ENCODE assay signal across 1 cellular context in the genomic region with DNA sequence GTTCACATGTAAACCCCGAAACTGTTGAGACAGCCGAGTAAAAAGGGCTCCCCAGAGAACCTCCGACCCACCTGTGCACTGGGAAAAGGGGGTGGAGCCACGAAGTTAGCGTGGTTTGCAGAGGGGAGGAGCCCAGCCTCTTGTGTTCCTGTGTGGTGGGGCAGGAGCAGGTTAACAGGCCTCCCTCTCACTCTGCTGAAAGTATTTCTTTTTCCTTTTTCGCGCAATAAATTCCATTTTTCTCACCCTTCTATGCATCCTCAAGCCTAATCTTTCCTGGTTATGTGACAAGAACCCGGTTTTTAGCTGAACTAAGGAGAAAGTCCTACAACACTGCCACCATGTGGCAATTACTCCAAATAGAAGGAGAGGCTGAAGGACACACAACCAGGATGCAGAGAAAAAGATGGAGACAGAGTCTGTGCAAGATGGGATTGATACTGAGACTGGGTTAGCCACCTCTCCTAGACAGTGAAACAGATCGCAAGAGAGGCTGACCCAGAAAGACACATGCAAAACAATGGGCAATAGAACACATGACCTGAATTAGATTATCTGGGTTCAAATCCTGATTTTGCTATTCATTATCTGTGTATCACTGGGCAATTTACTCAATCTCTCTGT.
TF ChIP-seq lines count a peak whose summit lies in the region.

No MANE protein-coding gene starts in this region.

TF ChIP-seq in HepG2, 621 proteins besides CTCF, POLR2A, EP300 and RAD21 (continued from another document and continues in another):
- TF ChIP-seq, protein P1, sequence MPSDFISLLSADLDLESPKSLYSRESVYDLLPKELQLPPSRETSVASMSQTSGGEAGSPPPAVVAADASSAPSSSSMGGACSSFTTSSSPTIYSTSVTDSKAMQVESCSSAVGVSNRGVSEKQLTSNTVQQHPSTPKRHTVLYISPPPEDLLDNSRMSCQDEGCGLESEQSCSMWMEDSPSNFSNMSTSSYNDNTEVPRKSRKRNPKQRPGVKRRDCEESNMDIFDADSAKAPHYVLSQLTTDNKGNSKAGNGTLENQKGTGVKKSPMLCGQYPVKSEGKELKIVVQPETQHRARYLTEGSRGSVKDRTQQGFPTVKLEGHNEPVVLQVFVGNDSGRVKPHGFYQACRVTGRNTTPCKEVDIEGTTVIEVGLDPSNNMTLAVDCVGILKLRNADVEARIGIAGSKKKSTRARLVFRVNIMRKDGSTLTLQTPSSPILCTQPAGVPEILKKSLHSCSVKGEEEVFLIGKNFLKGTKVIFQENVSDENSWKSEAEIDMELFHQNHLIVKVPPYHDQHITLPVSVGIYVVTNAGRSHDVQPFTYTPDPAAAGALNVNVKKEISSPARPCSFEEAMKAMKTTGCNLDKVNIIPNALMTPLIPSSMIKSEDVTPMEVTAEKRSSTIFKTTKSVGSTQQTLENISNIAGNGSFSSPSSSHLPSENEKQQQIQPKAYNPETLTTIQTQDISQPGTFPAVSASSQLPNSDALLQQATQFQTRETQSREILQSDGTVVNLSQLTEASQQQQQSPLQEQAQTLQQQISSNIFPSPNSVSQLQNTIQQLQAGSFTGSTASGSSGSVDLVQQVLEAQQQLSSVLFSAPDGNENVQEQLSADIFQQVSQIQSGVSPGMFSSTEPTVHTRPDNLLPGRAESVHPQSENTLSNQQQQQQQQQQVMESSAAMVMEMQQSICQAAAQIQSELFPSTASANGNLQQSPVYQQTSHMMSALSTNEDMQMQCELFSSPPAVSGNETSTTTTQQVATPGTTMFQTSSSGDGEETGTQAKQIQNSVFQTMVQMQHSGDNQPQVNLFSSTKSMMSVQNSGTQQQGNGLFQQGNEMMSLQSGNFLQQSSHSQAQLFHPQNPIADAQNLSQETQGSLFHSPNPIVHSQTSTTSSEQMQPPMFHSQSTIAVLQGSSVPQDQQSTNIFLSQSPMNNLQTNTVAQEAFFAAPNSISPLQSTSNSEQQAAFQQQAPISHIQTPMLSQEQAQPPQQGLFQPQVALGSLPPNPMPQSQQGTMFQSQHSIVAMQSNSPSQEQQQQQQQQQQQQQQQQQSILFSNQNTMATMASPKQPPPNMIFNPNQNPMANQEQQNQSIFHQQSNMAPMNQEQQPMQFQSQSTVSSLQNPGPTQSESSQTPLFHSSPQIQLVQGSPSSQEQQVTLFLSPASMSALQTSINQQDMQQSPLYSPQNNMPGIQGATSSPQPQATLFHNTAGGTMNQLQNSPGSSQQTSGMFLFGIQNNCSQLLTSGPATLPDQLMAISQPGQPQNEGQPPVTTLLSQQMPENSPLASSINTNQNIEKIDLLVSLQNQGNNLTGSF (CRISPR knock-in tag; IDR thresholded peaks at IDR 0.05): no peak
- TF ChIP-seq, protein P2, sequence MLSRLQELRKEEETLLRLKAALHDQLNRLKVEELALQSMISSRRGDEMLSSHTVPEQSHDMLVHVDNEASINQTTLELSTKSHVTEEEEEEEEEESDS (CRISPR knock-in tag; IDR thresholded peaks at IDR 0.05; ENCODE audit: borderline replicate concordance): no peak
- no peak for TF ChIP-seq NFATC3 (CRISPR knock-in tag; IDR thresholded peaks at IDR 0.05)
- peak; percentile 53; the same call in 1 of the 2 replicates for TF ChIP-seq ZNF747 (CRISPR knock-in tag; IDR thresholded peaks at IDR 0.05; ENCODE audit: borderline replicate concordance)
- no peak for TF ChIP-seq CBX1 (IDR thresholded peaks at IDR 0.05; ENCODE audit: low read depth)
- no peak for TF ChIP-seq NFE2 (CRISPR knock-in tag; IDR thresholded peaks at IDR 0.05)
- peak; percentile 56; the same call in 1 of the 2 replicates for TF ChIP-seq SMAD3 (CRISPR knock-in tag; IDR thresholded peaks at IDR 0.05)
- TF ChIP-seq, protein P3, sequence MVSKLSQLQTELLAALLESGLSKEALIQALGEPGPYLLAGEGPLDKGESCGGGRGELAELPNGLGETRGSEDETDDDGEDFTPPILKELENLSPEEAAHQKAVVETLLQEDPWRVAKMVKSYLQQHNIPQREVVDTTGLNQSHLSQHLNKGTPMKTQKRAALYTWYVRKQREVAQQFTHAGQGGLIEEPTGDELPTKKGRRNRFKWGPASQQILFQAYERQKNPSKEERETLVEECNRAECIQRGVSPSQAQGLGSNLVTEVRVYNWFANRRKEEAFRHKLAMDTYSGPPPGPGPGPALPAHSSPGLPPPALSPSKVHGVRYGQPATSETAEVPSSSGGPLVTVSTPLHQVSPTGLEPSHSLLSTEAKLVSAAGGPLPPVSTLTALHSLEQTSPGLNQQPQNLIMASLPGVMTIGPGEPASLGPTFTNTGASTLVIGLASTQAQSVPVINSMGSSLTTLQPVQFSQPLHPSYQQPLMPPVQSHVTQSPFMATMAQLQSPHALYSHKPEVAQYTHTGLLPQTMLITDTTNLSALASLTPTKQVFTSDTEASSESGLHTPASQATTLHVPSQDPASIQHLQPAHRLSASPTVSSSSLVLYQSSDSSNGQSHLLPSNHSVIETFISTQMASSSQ (IDR thresholded peaks at IDR 0.05; ENCODE audit: low read depth): no peak
- TF ChIP-seq, protein P3 (CRISPR knock-in tag; IDR thresholded peaks at IDR 0.05; ENCODE audit: borderline replicate concordance): no peak
- TF ChIP-seq SOX6 (IDR thresholded peaks at IDR 0.05): no peak
- 0 out of 2 replicates have a peak, but pooled peaks have one; percentile 33 for TF ChIP-seq SOX6 (CRISPR knock-in tag; IDR thresholded peaks at IDR 0.05)
- TF ChIP-seq ELF3 (CRISPR knock-in tag; IDR thresholded peaks at IDR 0.05): 0 out of 2 replicates have a peak, but pooled peaks have one; percentile 38
- no peak for TF ChIP-seq CHD4 (IDR thresholded peaks at IDR 0.05; ENCODE audit: borderline replicate concordance, low read length)
- no peak for TF ChIP-seq AKAP8 (CRISPR knock-in tag; IDR thresholded peaks at IDR 0.05)
- TF ChIP-seq ZNF331 (CRISPR knock-in tag; IDR thresholded peaks at IDR 0.05): no peak
- TF ChIP-seq, protein P4, sequence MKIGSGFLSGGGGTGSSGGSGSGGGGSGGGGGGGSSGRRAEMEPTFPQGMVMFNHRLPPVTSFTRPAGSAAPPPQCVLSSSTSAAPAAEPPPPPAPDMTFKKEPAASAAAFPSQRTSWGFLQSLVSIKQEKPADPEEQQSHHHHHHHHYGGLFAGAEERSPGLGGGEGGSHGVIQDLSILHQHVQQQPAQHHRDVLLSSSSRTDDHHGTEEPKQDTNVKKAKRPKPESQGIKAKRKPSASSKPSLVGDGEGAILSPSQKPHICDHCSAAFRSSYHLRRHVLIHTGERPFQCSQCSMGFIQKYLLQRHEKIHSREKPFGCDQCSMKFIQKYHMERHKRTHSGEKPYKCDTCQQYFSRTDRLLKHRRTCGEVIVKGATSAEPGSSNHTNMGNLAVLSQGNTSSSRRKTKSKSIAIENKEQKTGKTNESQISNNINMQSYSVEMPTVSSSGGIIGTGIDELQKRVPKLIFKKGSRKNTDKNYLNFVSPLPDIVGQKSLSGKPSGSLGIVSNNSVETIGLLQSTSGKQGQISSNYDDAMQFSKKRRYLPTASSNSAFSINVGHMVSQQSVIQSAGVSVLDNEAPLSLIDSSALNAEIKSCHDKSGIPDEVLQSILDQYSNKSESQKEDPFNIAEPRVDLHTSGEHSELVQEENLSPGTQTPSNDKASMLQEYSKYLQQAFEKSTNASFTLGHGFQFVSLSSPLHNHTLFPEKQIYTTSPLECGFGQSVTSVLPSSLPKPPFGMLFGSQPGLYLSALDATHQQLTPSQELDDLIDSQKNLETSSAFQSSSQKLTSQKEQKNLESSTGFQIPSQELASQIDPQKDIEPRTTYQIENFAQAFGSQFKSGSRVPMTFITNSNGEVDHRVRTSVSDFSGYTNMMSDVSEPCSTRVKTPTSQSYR (CRISPR knock-in tag; IDR thresholded peaks at IDR 0.05; ENCODE audit: borderline replicate concordance): no peak
- no peak for TF ChIP-seq EZH2 (conservative IDR thresholded peaks at IDR 0.05; ENCODE audit: low read depth, low read length)
- TF ChIP-seq HNF4A (CRISPR knock-in tag; IDR thresholded peaks at IDR 0.05): no peak
- TF ChIP-seq, protein P5, sequence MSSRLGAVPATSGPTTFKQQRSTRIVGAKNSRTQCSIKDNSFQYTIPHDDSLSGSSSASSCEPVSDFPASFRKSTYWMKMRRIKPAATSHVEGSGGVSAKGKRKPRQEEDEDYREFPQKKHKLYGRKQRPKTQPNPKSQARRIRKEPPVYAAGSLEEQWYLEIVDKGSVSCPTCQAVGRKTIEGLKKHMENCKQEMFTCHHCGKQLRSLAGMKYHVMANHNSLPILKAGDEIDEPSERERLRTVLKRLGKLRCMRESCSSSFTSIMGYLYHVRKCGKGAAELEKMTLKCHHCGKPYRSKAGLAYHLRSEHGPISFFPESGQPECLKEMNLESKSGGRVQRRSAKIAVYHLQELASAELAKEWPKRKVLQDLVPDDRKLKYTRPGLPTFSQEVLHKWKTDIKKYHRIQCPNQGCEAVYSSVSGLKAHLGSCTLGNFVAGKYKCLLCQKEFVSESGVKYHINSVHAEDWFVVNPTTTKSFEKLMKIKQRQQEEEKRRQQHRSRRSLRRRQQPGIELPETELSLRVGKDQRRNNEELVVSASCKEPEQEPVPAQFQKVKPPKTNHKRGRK (CRISPR knock-in tag; IDR thresholded peaks at IDR 0.05): no peak
- TF ChIP-seq GTF2F1 (IDR thresholded peaks at IDR 0.05; ENCODE audit: low read length): no peak
- TF ChIP-seq SMC3 (IDR thresholded peaks at IDR 0.05; ENCODE audit: low read length): peak; percentile 94
- no peak for TF ChIP-seq JUNB (CRISPR knock-in tag; IDR thresholded peaks at IDR 0.05; ENCODE audit: borderline replicate concordance)
- TF ChIP-seq, protein P6, sequence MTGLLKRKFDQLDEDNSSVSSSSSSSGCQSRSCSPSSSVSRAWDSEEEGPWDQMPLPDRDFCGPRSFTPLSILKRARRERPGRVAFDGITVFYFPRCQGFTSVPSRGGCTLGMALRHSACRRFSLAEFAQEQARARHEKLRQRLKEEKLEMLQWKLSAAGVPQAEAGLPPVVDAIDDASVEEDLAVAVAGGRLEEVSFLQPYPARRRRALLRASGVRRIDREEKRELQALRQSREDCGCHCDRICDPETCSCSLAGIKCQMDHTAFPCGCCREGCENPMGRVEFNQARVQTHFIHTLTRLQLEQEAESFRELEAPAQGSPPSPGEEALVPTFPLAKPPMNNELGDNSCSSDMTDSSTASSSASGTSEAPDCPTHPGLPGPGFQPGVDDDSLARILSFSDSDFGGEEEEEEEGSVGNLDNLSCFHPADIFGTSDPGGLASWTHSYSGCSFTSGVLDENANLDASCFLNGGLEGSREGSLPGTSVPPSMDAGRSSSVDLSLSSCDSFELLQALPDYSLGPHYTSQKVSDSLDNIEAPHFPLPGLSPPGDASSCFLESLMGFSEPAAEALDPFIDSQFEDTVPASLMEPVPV (CRISPR knock-in tag; IDR thresholded peaks at IDR 0.05): no peak
- TF ChIP-seq, protein P7, sequence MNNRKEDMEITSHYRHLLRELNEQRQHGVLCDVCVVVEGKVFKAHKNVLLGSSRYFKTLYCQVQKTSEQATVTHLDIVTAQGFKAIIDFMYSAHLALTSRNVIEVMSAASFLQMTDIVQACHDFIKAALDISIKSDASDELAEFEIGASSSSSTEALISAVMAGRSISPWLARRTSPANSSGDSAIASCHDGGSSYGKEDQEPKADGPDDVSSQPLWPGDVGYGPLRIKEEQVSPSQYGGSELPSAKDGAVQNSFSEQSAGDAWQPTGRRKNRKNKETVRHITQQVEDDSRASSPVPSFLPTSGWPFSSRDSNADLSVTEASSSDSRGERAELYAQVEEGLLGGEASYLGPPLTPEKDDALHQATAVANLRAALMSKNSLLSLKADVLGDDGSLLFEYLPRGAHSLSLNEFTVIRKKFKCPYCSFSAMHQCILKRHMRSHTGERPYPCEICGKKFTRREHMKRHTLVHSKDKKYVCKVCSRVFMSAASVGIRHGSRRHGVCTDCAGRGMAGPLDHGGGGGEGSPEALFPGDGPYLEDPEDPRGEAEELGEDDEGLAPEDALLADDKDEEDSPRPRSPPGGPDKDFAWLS (CRISPR knock-in tag; IDR thresholded peaks at IDR 0.05; ENCODE audit: borderline replicate concordance): no peak
- TF ChIP-seq, protein P8, sequence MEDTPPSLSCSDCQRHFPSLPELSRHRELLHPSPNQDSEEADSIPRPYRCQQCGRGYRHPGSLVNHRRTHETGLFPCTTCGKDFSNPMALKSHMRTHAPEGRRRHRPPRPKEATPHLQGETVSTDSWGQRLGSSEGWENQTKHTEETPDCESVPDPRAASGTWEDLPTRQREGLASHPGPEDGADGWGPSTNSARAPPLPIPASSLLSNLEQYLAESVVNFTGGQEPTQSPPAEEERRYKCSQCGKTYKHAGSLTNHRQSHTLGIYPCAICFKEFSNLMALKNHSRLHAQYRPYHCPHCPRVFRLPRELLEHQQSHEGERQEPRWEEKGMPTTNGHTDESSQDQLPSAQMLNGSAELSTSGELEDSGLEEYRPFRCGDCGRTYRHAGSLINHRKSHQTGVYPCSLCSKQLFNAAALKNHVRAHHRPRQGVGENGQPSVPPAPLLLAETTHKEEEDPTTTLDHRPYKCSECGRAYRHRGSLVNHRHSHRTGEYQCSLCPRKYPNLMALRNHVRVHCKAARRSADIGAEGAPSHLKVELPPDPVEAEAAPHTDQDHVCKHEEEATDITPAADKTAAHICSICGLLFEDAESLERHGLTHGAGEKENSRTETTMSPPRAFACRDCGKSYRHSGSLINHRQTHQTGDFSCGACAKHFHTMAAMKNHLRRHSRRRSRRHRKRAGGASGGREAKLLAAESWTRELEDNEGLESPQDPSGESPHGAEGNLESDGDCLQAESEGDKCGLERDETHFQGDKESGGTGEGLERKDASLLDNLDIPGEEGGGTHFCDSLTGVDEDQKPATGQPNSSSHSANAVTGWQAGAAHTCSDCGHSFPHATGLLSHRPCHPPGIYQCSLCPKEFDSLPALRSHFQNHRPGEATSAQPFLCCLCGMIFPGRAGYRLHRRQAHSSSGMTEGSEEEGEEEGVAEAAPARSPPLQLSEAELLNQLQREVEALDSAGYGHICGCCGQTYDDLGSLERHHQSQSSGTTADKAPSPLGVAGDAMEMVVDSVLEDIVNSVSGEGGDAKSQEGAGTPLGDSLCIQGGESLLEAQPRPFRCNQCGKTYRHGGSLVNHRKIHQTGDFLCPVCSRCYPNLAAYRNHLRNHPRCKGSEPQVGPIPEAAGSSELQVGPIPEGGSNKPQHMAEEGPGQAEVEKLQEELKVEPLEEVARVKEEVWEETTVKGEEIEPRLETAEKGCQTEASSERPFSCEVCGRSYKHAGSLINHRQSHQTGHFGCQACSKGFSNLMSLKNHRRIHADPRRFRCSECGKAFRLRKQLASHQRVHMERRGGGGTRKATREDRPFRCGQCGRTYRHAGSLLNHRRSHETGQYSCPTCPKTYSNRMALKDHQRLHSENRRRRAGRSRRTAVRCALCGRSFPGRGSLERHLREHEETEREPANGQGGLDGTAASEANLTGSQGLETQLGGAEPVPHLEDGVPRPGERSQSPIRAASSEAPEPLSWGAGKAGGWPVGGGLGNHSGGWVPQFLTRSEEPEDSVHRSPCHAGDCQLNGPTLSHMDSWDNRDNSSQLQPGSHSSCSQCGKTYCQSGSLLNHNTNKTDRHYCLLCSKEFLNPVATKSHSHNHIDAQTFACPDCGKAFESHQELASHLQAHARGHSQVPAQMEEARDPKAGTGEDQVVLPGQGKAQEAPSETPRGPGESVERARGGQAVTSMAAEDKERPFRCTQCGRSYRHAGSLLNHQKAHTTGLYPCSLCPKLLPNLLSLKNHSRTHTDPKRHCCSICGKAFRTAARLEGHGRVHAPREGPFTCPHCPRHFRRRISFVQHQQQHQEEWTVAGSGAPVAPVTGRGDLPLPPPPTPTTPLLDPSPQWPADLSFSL (CRISPR knock-in tag; IDR thresholded peaks at IDR 0.05): no peak
- no peak for TF ChIP-seq ZNF563 (CRISPR knock-in tag; IDR thresholded peaks at IDR 0.05)
- no peak for TF ChIP-seq FOXO1 (CRISPR knock-in tag; IDR thresholded peaks at IDR 0.05)
